In the genomic region with DNA sequence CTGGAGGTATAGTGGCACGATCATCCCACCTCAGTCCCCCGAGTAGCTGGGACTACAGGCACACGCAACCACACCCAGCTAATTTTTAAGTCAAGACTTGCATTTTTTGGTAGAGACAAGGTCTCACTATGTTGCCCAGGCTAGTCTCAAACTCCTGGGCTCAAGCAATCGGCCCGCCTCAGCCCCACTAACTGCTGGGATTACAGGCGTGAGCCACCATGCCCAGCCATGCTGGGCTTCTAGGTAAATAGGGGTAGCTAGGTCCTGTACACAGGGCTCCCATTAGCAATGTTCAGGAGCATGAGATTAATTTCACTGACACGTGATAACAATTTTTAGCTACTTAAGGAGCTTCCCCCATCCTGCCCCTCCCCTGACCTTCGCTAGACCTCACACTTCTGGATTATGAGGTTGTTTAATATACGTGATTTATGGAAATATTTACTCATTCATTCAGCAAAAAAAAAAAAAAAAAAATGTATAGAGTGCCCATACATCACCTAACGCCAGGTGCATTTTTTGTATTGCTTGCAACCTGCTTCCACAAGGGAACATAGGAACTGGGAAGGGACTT, we compare ENCODE assay signal across 1 cellular context.
TF ChIP-seq lines count a peak whose summit lies in the region.

No MANE protein-coding gene starts in this region.

TF ChIP-seq in GM12878, 131 proteins besides CTCF, POLR2A, EP300 and RAD21:
- TF ChIP-seq CBX3 (IDR thresholded peaks at IDR 0.05; ENCODE audit: borderline replicate concordance, low read depth) (no peak), ZNF24 (IDR thresholded peaks at IDR 0.05) (no peak)
- TF ChIP-seq, protein P1, sequence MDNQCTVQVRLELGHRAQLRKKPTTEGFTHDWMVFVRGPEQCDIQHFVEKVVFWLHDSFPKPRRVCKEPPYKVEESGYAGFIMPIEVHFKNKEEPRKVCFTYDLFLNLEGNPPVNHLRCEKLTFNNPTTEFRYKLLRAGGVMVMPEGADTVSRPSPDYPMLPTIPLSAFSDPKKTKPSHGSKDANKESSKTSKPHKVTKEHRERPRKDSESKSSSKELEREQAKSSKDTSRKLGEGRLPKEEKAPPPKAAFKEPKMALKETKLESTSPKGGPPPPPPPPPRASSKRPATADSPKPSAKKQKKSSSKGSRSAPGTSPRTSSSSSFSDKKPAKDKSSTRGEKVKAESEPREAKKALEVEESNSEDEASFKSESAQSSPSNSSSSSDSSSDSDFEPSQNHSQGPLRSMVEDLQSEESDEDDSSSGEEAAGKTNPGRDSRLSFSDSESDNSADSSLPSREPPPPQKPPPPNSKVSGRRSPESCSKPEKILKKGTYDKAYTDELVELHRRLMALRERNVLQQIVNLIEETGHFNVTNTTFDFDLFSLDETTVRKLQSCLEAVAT (IDR thresholded peaks at IDR 0.05): 0 out of 2 replicates have a peak, but pooled peaks have one; percentile 6
- TF ChIP-seq, protein P2, sequence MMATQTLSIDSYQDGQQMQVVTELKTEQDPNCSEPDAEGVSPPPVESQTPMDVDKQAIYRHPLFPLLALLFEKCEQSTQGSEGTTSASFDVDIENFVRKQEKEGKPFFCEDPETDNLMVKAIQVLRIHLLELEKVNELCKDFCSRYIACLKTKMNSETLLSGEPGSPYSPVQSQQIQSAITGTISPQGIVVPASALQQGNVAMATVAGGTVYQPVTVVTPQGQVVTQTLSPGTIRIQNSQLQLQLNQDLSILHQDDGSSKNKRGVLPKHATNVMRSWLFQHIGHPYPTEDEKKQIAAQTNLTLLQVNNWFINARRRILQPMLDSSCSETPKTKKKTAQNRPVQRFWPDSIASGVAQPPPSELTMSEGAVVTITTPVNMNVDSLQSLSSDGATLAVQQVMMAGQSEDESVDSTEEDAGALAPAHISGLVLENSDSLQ (IDR thresholded peaks at IDR 0.05): no peak
